18 cellular contexts compared by ENCODE assay signal in genomic region chr6:33440649-33441309, GRCh38. TPM values are rescaled to one million over a fixed set of nuclear protein-coding genes. Genes with fewer than 3 reads are reported as not detected.
"Had no signal": no experiment of that assay in that cellular context is flagged by ENCODE, and none has a peak within 500 bp of the region (broad histone marks: within the 10 kb centered on the region; RNA-seq: fewer than 3 reads in every experiment).

No MANE protein-coding gene starts in this region.

- H3K4me2 ChIP-seq: hepatocyte had no signal

- ATAC-seq: gastroesophageal sphincter; left ventricle myocardium superior; stimulated activated naive B cell treated with anti-CD40 and anti-IgM and Interleukin-4, amounts not matched to agents 10 μg/mL and 1 μg/mL and 100 μg/mL, for 72 hours; T-cell had no signal

- H3K4me3 ChIP-seq: ascending aorta, cardiac muscle cell, coronary artery, gastroesophageal sphincter, hepatocyte, right atrium auricular region, SJSA1, tibial nerve had no signal

- H3K27ac ChIP-seq: ascending aorta, cardiac muscle cell, coronary artery, gastroesophageal sphincter, hepatocyte, right atrium auricular region, SJSA1, tibial nerve had no signal

- H3K9me3 Mint-ChIP-seq: activated B cell treated with CpG ODN at 0.5 μM for 24 hours; stimulated activated naive B cell treated with anti-CD40 and anti-IgM and Interleukin-4, amounts not matched to agents 10 μg/mL and 1 μg/mL and 100 μg/mL, for 72 hours; T-cell had no signal

- DNase-seq: activated B cell treated with CpG ODN at 0.5 μM for 24 hours; activated CD4-positive, alpha-beta T cell treated with anti-CD3 and anti-CD28 coated beads, Interleukin-2, amount 50 U/mL, for 1 hour; activated effector memory CD4-positive, alpha-beta T cell treated with Interleukin-2 at 50 U/mL for 16 hours; activated T-cell treated with anti-CD3 and anti-CD28 coated beads for 4 hours; effector memory CD4-positive, alpha-beta T cell; left ventricle myocardium superior; midbrain; small intestine; stimulated activated naive B cell treated with anti-CD40 and anti-IgM and Interleukin-4, amounts not matched to agents 10 μg/mL and 1 μg/mL and 100 μg/mL, for 72 hours; T-cell had no signal

- FAIRE-seq: small intestine had no signal

- H3K4me1 Mint-ChIP-seq: activated B cell treated with CpG ODN at 0.5 μM for 24 hours had no signal

- H3K79me2 ChIP-seq: hepatocyte had no signal

- H2AFZ ChIP-seq: hepatocyte had no signal

- H3K4me3 Mint-ChIP-seq: activated B cell treated with CpG ODN at 0.5 μM for 24 hours; stimulated activated naive B cell treated with anti-CD40 and anti-IgM and Interleukin-4, amounts not matched to agents 10 μg/mL and 1 μg/mL and 100 μg/mL, for 72 hours; T-cell had no signal

- H3K27me3 ChIP-seq: ascending aorta, cardiac muscle cell, gastroesophageal sphincter, hepatocyte, right atrium auricular region, SJSA1, tibial nerve had no signal

- H3K27ac Mint-ChIP-seq: activated B cell treated with CpG ODN at 0.5 μM for 24 hours had no signal

- H3K9me3 ChIP-seq: ascending aorta, gastroesophageal sphincter, right atrium auricular region, SJSA1, tibial nerve had no signal

- H3K4me1 ChIP-seq: ascending aorta, gastroesophageal sphincter, right atrium auricular region, SJSA1, tibial nerve had no signal

- H3K27me3 Mint-ChIP-seq: activated B cell treated with CpG ODN at 0.5 μM for 24 hours; stimulated activated naive B cell treated with anti-CD40 and anti-IgM and Interleukin-4, amounts not matched to agents 10 μg/mL and 1 μg/mL and 100 μg/mL, for 72 hours; T-cell had no signal

RNA-seq across cellular contexts. Expression of gene KIFC1, which starts 49.2 kb away (rescaled TPM):
- total RNA-seq: ascending aorta had no signal
